Comparison of ENCODE assay signal across 19 cellular contexts in the genomic region with DNA sequence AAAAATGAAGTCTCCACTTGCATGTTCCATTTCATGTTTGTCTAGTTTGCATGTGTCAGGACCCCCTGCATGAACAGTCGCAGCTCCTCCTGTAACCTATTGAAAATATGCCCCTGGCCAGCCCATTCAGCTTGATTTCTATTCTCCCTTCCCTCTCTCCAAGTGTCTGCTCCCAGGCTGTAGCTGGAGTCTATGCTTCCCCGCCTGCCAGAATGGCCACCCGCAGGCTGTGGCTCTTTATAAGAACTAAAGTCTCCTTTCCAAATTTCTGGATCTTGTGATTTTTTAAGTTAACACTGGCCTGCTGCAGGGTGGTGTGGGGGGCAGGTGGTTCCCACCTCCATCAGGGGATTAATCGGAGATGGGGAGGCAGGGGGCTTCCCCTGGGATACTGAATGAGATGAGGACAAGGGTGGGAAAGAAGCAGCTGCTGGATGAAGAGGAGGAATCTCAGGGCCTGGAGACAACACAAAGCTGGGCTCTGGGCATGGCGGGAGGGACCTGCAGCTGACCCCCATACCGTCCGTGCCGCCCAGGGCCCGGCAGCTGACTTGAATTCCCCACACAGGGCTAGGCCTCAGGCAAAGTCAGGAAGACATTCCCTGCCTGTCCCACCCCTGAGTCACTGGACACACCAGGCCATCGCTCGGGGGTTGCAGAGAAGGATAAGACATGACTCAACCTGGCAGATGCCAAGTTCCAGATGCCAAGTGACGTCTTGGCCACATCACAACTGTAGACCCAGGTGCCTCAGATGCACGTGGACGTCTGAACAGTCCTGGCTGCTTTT.
A peak's percentile ranks its signal among the peaks of the same experiment; 100 is the strongest.
DNase-seq lines count a peak whose midpoint lies in the region; ATAC-seq and TF ChIP-seq lines count a peak whose summit lies in the region.
"Had no signal": no experiment of that assay in that cellular context is flagged by ENCODE, and none has a peak within 500 bp of the region (broad histone marks: within the 10 kb centered on the region; RNA-seq: fewer than 3 reads in every experiment).

No MANE protein-coding gene starts in this region.

- no TSS peak for BruUV-seq in Calu3 (replicated peaks; lab: Mats Ljungman, UMichigan)

- no peaks in the 10 kb centered on the region for H3K27me3 Mint-ChIP-seq in Calu3 (ENCODE audit: unreplicated experiment)
- H3K27me3 Mint-ChIP-seq: activated CD8-positive, alpha-beta T cell treated with anti-CD3 and anti-CD28 coated beads for 36 hours had no signal

- H3K36me3 ChIP-seq in MG63 (no peaks in the 10 kb centered on the region), brain microvascular endothelial cell (replicated peaks) (no peaks in the 10 kb centered on the region), kidney epithelial cell (ENCODE audit: control insufficient read depth, insufficient read depth, low read length) (no peaks in the 10 kb centered on the region), stomach (no peaks in the 10 kb centered on the region)
- H3K36me3 ChIP-seq: adrenal gland, colonic mucosa, prostate gland had no signal

- no peaks in the 10 kb centered on the region for H3K4me1 Mint-ChIP-seq in Calu3 (ENCODE audit: low read depth, unreplicated experiment)
- H3K4me1 Mint-ChIP-seq: activated T-helper 17 cell treated with anti-CD3 and anti-CD28 coated beads, Interleukin-2, amount 50 U/mL, for 72 hours; natural killer cell had no signal

- H3K9me3 ChIP-seq in MG63 (no peaks in the 10 kb centered on the region), stomach (no peaks in the 10 kb centered on the region)
- H3K9me3 ChIP-seq: adrenal gland, colonic mucosa, prostate gland had no signal

- H3K27ac ChIP-seq in brain microvascular endothelial cell (no peak overlapping the region), stomach (no peak overlapping the region)
- H3K27ac ChIP-seq: adrenal gland, colonic mucosa, prostate gland had no signal

- TF ChIP-seq CTCF in Calu3 (IDR thresholded peaks at IDR 0.05; ENCODE audit: unreplicated experiment) = no peak
- no peak for TF ChIP-seq CTCF in brain microvascular endothelial cell (IDR thresholded peaks at IDR 0.05; ENCODE audit: low read depth, low read length, missing control alignments)
- no peak for TF ChIP-seq CTCF in kidney epithelial cell (IDR thresholded peaks at IDR 0.05; ENCODE audit: insufficient read depth, low read length, poor library complexity, severe bottlenecking)
- TF ChIP-seq CTCF in stomach (IDR thresholded peaks at IDR 0.05) = no peak

- no peaks in the 10 kb centered on the region for H3K9me3 Mint-ChIP-seq in Calu3 (ENCODE audit: low read depth, unreplicated experiment)
- H3K9me3 Mint-ChIP-seq: activated CD8-positive, alpha-beta T cell treated with anti-CD3 and anti-CD28 coated beads for 36 hours; activated T-helper 17 cell treated with anti-CD3 and anti-CD28 coated beads, Interleukin-2, amount 50 U/mL, for 72 hours; natural killer cell; stimulated activated naive CD8-positive, alpha-beta T cell treated with anti-CD3 and anti-CD28 coated beads, Interleukin-15, Interleukin-2, amounts not matched to agents 100 ng/mL and 50 ng/mL, for 24 hours had no signal

- no peak for ATAC-seq in GM19328 (IDR thresholded peaks at IDR 0.05; ENCODE audit: unreplicated experiment)
- ATAC-seq: activated CD8-positive, alpha-beta T cell treated with anti-CD3 and anti-CD28 coated beads for 36 hours; activated T-helper 17 cell treated with anti-CD3 and anti-CD28 coated beads, Interleukin-2, amount 50 U/mL, for 72 hours; left lobe of liver; natural killer cell had no signal

- in situ Hi-C loops in brain microvascular endothelial cell (cut with HindIII; ENCODE audit: low pct_ligation_motif_present, low sequenced_read_pairs) = no loop called here

- H3K4me3 ChIP-seq in MG63 (no peak overlapping the region), brain microvascular endothelial cell (ENCODE audit: low read depth, low read length) (no peak overlapping the region), kidney epithelial cell (ENCODE audit: low read depth, low read length) (no peak overlapping the region), stomach (no peak overlapping the region)
- H3K4me3 ChIP-seq: adrenal gland, colonic mucosa, prostate gland had no signal

- H3K4me1 ChIP-seq in stomach = no peaks in the 10 kb centered on the region
- H3K4me1 ChIP-seq: adrenal gland, colonic mucosa, prostate gland had no signal

- H3K27me3 ChIP-seq in MG63 (no peaks in the 10 kb centered on the region), brain microvascular endothelial cell (replicated peaks) (no peaks in the 10 kb centered on the region), kidney epithelial cell (ENCODE audit: control insufficient read depth, insufficient read depth, low read length) (no peaks in the 10 kb centered on the region), stomach (no peaks in the 10 kb centered on the region)
- H3K27me3 ChIP-seq: adrenal gland, colonic mucosa had no signal

- TF ChIP-seq EP300 in stomach (IDR thresholded peaks at IDR 0.05) = no peak

- TF ChIP-seq POLR2A in stomach (IDR thresholded peaks at IDR 0.05) = no peak

- H3K36me3 Mint-ChIP-seq in Calu3 (ENCODE audit: insufficient read depth, unreplicated experiment) = no peaks in the 10 kb centered on the region
- H3K36me3 Mint-ChIP-seq: natural killer cell had no signal

- CTCF ChIA-PET in Calu3 (lab: Charles Lee) = no interaction called here

- no peak overlapping the region for H3K4me3 Mint-ChIP-seq in Calu3 (ENCODE audit: low read depth, unreplicated experiment)
- H3K4me3 Mint-ChIP-seq: activated CD8-positive, alpha-beta T cell treated with anti-CD3 and anti-CD28 coated beads for 36 hours; activated T-helper 17 cell treated with anti-CD3 and anti-CD28 coated beads, Interleukin-2, amount 50 U/mL, for 72 hours; natural killer cell; stimulated activated naive CD8-positive, alpha-beta T cell treated with anti-CD3 and anti-CD28 coated beads, Interleukin-15, Interleukin-2, amounts not matched to agents 100 ng/mL and 50 ng/mL, for 24 hours had no signal

- no peak overlapping the region for H3K27ac Mint-ChIP-seq in Calu3 (ENCODE audit: unreplicated experiment)
- H3K27ac Mint-ChIP-seq: activated CD8-positive, alpha-beta T cell treated with anti-CD3 and anti-CD28 coated beads for 36 hours; activated T-helper 17 cell treated with anti-CD3 and anti-CD28 coated beads, Interleukin-2, amount 50 U/mL, for 72 hours; natural killer cell; stimulated activated naive CD8-positive, alpha-beta T cell treated with anti-CD3 and anti-CD28 coated beads, Interleukin-15, Interleukin-2, amounts not matched to agents 100 ng/mL and 50 ng/mL, for 24 hours had no signal

- intact Hi-C loops in Calu3 (cut with micrococcal nuclease; ENCODE audit: unreplicated experiment) = no loop called here
- intact Hi-C loops in stomach (cut with DNase I; ENCODE audit: low total_unique reads) = no loop called here

- 84 to 87% (median 86%) methylated on average over 14 of the region's 14 CpGs for WGBS in stomach, 5 donors

- DNase-seq in Calu3 (peak; percentile 59), MG63 (peak; percentile 73), brain microvascular endothelial cell (peak; percentile 0), kidney epithelial cell (ENCODE audit: low read depth) (peak; percentile 12), mucosa of gallbladder (ENCODE audit: low spot score) (no peak), stomach (no peak)
- DNase-seq in activated CD4-positive, alpha-beta T cell treated with anti-CD3 and anti-CD28 coated beads for 4 hours = no peak
- DNase-seq: activated CD8-positive, alpha-beta T cell treated with anti-CD3 and anti-CD28 coated beads for 36 hours; adrenal gland; colonic mucosa; GF-D8; natural killer cell; NCI-H187; NCI-H524 treated with DMSO at 0.1 percent for 48 hours had no signal

Comparison
In these comparisons a context has a peak if more than half of its experiments do, and no peak if none do; other contexts are left out.
1. DNase-seq: peak in Calu3 (single experiment), MG63 (single experiment), brain microvascular endothelial cell (single experiment) and kidney epithelial cell (single experiment); none in mucosa of gallbladder (single experiment), stomach (single experiment) and activated CD4-positive, alpha-beta T cell treated with anti-CD3 and anti-CD28 coated beads for 4 hours (0 of 2).